21 cellular contexts compared by ENCODE assay signal in genomic region chr22:45207533-45207932, GRCh38.
"Had no signal": no experiment of that assay in that cellular context is flagged by ENCODE, and none has a peak within 500 bp of the region (broad histone marks: within the 10 kb centered on the region; RNA-seq: fewer than 3 reads in every experiment).

No MANE protein-coding gene starts in this region.

- H3K9me3 ChIP-seq: ascending aorta, lower lobe of right lung, upper lobe of left lung had no signal

- H3K27me3 Mint-ChIP-seq: effector memory CD8-positive, alpha-beta T cell; naive B cell; T-cell had no signal

- H3K27ac Mint-ChIP-seq: activated CD8-positive, alpha-beta T cell treated with anti-CD3 and anti-CD28 coated beads, Interleukin-2, amount 10 ng/mL, durations not matched to agents 7 days and 5 days; activated naive CD4-positive, alpha-beta T cell treated with anti-CD3 and anti-CD28 coated beads, Interleukin-2, amount 50 U/mL, for 72 hours; immature natural killer cell; T-cell; T-helper 2 cell treated with Interferon-gamma antibody and Interleukin-4, amounts not matched to agents 5 μg/mL and 100 μg/mL, for 36 hours had no signal

- H3K4me3 Mint-ChIP-seq: activated CD8-positive, alpha-beta T cell treated with anti-CD3 and anti-CD28 coated beads, Interleukin-2, amount 10 ng/mL, durations not matched to agents 7 days and 5 days; effector memory CD8-positive, alpha-beta T cell; immature natural killer cell; naive B cell; T-cell; T-helper 2 cell treated with Interferon-gamma antibody and Interleukin-4, amounts not matched to agents 5 μg/mL and 100 μg/mL, for 36 hours had no signal

- H3K4me1 Mint-ChIP-seq: T-cell had no signal

- H2AFZ ChIP-seq: hepatocyte, parathyroid adenoma had no signal

- H3K4me3 ChIP-seq: ascending aorta, hepatocyte, lower lobe of right lung, upper lobe of left lung had no signal

- H3K36me3 Mint-ChIP-seq: activated naive CD4-positive, alpha-beta T cell treated with anti-CD3 and anti-CD28 coated beads, Interleukin-2, amount 50 U/mL, for 72 hours had no signal

- H3K4me1 ChIP-seq: parathyroid adenoma had no signal

- H3K9me3 Mint-ChIP-seq: activated naive CD4-positive, alpha-beta T cell treated with anti-CD3 and anti-CD28 coated beads, Interleukin-2, amount 50 U/mL, for 72 hours; effector memory CD8-positive, alpha-beta T cell; immature natural killer cell; naive B cell; T-cell; T-helper 2 cell treated with Interferon-gamma antibody and Interleukin-4, amounts not matched to agents 5 μg/mL and 100 μg/mL, for 36 hours had no signal

- H3K4me2 ChIP-seq: hepatocyte had no signal

- DNase-seq: activated CD4-positive, alpha-beta T cell treated with anti-CD3 and anti-CD28 coated beads for 1 hour; activated CD4-positive, alpha-beta T cell treated with anti-CD3 and anti-CD28 coated beads, Interleukin-2, amount 50 U/mL, for 1 hour; activated CD8-positive, alpha-beta T cell treated with anti-CD3 and anti-CD28 coated beads, Interleukin-2, amount 10 ng/mL, durations not matched to agents 7 days and 5 days; cerebellar nuclear complex; effector memory CD8-positive, alpha-beta T cell; foreskin melanocyte; immature natural killer cell; lower lobe of right lung; mesendoderm; naive B cell; stimulated activated CD4-positive, alpha-beta T cell treated with anti-CD3 and anti-CD28 coated beads, Interleukin-4, amount 100 ng/mL, for 24 hours; stimulated activated naive CD4-positive, alpha-beta T cell treated with Interleukin-2 at 50 U/mL for 16 hours; T-cell; upper lobe of left lung; WERI-Rb-1 had no signal

- H3K79me2 ChIP-seq: parathyroid adenoma had no signal

- H3K9ac ChIP-seq: parathyroid adenoma had no signal

- H3K27me3 ChIP-seq: ascending aorta, hepatocyte, upper lobe of left lung had no signal

- H3K27ac ChIP-seq: ascending aorta, lower lobe of right lung, parathyroid adenoma, upper lobe of left lung, WERI-Rb-1 had no signal

- ATAC-seq: activated CD8-positive, alpha-beta T cell treated with anti-CD3 and anti-CD28 coated beads, Interleukin-2, amount 10 ng/mL, durations not matched to agents 7 days and 5 days; activated naive CD4-positive, alpha-beta T cell treated with anti-CD3 and anti-CD28 coated beads, Interleukin-2, amount 50 U/mL, for 72 hours; effector memory CD8-positive, alpha-beta T cell; left lobe of liver; lower lobe of right lung; T-cell had no signal
